1 cellular context compared by ENCODE assay signal in genomic region chr3:72143322-72143721, GRCh38.
TF ChIP-seq lines count a peak whose summit lies in the region.

No MANE protein-coding gene starts in this region.

TF ChIP-seq in K562, 482 proteins besides CTCF, POLR2A, EP300 and RAD21 (continued from another document):
- TF ChIP-seq, protein P1, sequence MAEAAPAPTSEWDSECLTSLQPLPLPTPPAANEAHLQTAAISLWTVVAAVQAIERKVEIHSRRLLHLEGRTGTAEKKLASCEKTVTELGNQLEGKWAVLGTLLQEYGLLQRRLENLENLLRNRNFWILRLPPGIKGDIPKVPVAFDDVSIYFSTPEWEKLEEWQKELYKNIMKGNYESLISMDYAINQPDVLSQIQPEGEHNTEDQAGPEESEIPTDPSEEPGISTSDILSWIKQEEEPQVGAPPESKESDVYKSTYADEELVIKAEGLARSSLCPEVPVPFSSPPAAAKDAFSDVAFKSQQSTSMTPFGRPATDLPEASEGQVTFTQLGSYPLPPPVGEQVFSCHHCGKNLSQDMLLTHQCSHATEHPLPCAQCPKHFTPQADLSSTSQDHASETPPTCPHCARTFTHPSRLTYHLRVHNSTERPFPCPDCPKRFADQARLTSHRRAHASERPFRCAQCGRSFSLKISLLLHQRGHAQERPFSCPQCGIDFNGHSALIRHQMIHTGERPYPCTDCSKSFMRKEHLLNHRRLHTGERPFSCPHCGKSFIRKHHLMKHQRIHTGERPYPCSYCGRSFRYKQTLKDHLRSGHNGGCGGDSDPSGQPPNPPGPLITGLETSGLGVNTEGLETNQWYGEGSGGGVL (CRISPR knock-in tag; IDR thresholded peaks at IDR 0.05): no peak
